1 cellular context compared by ENCODE assay signal in the genomic region with DNA sequence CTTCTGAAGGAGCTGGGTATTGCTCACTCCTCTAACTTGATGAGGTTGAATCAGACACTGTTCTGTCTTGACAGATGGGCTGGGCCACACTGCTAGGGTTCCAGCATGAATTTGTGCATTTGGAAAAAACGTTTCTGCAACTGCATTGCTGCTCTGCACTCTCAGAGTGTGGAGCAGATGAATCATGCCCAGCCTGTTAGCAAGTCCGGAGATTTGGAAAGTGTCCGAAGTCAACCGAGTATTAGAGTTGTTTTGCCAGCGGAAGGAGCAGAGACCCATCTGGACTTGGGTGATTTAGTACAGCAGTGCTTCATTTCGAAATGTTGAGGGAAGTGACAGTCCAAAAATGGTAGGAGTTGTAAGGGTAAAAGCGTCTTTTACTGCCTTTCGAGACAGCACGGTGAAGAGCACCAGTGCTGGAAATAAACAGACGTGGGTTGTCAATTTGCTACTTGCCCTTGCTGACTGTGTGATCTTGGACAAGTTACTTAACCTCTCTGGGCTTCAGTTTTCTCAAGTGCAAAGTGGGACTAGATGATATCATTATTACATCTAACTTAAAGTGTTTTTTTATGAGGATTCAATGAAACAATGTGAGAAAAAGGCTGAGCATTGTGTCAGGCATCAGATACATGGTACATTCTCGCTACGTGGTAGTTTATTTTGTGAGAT.
TF ChIP-seq lines count a peak whose summit lies in the region.

No MANE protein-coding gene starts in this region.

TF ChIP-seq in SK-N-SH treated with all-trans-retinoic acid at 6 μM for 48 hours, 23 proteins besides CTCF, POLR2A, EP300 and RAD21 (continued from another document):
- TF ChIP-seq, protein P1, sequence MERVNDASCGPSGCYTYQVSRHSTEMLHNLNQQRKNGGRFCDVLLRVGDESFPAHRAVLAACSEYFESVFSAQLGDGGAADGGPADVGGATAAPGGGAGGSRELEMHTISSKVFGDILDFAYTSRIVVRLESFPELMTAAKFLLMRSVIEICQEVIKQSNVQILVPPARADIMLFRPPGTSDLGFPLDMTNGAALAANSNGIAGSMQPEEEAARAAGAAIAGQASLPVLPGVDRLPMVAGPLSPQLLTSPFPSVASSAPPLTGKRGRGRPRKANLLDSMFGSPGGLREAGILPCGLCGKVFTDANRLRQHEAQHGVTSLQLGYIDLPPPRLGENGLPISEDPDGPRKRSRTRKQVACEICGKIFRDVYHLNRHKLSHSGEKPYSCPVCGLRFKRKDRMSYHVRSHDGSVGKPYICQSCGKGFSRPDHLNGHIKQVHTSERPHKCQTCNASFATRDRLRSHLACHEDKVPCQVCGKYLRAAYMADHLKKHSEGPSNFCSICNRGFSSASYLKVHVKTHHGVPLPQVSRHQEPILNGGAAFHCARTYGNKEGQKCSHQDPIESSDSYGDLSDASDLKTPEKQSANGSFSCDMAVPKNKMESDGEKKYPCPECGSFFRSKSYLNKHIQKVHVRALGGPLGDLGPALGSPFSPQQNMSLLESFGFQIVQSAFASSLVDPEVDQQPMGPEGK (CRISPR knock-in tag; IDR thresholded peaks at IDR 0.05; ENCODE audit: borderline replicate concordance) = no peak
- TF ChIP-seq, protein P2, sequence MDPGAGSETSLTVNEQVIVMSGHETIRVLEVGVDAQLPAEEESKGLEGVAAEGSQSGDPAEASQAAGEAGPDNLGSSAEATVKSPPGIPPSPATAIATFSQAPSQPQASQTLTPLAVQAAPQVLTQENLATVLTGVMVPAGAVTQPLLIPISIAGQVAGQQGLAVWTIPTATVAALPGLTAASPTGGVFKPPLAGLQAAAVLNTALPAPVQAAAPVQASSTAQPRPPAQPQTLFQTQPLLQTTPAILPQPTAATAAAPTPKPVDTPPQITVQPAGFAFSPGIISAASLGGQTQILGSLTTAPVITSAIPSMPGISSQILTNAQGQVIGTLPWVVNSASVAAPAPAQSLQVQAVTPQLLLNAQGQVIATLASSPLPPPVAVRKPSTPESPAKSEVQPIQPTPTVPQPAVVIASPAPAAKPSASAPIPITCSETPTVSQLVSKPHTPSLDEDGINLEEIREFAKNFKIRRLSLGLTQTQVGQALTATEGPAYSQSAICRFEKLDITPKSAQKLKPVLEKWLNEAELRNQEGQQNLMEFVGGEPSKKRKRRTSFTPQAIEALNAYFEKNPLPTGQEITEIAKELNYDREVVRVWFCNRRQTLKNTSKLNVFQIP (CRISPR knock-in tag; IDR thresholded peaks at IDR 0.05; ENCODE audit: borderline replicate concordance, low read depth) = no peak
TF ChIP-seq in SK-N-SH treated with all-trans-retinoic acid at 6 μM for 48 hours: peak in this region for 0.
